In genomic region chr21:42271065-42271464, GRCh38 we compare ENCODE assay signal across 1 cellular context.
TF ChIP-seq lines count a peak whose summit lies in the region.

No MANE protein-coding gene starts in this region.

TF ChIP-seq in K562, 482 proteins besides CTCF, POLR2A, EP300 and RAD21:
- TF ChIP-seq NELFE (IDR thresholded peaks at IDR 0.05; ENCODE audit: insufficient read depth, insufficient read length) (no peak), ZNF274 (IDR thresholded peaks at IDR 0.05; ENCODE audit: borderline replicate concordance, low read depth, low read length) (no peak), SRF (CRISPR knock-in tag; IDR thresholded peaks at IDR 0.05) (no peak), RBBP5 (IDR thresholded peaks at IDR 0.05; ENCODE audit: borderline replicate concordance, insufficient read depth, low read length, poor library complexity, severe bottlenecking) (no peak), TEAD1 (CRISPR knock-in tag; IDR thresholded peaks at IDR 0.05) (no peak), ZNF174 (CRISPR knock-in tag; IDR thresholded peaks at IDR 0.05) (no peak), SMARCC2 (IDR thresholded peaks at IDR 0.05; ENCODE audit: low read depth) (no peak), TAF7 (tag; IDR thresholded peaks at IDR 0.05) (no peak)
- TF ChIP-seq, protein P1, sequence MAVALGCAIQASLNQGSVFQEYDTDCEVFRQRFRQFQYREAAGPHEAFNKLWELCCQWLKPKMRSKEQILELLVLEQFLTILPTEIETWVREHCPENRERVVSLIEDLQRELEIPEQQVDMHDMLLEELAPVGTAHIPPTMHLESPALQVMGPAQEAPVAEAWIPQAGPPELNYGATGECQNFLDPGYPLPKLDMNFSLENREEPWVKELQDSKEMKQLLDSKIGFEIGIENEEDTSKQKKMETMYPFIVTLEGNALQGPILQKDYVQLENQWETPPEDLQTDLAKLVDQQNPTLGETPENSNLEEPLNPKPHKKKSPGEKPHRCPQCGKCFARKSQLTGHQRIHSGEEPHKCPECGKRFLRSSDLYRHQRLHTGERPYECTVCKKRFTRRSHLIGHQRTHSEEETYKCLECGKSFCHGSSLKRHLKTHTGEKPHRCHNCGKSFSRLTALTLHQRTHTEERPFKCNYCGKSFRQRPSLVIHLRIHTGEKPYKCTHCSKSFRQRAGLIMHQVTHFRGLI (CRISPR knock-in tag; IDR thresholded peaks at IDR 0.05), result no peak
